ENCODE assay signal across 17 cellular contexts in genomic region chr2:10272464-10272863, GRCh38.
"Had no signal": no experiment of that assay in that cellular context is flagged by ENCODE, and none has a peak within 500 bp of the region (broad histone marks: within the 10 kb centered on the region; RNA-seq: fewer than 3 reads in every experiment).

No MANE protein-coding gene starts in this region.

- H3K27me3 ChIP-seq: neutrophil, sigmoid colon, tibial nerve had no signal

- DNase-seq: activated CD4-positive, alpha-beta T cell treated with anti-CD3 and anti-CD28 coated beads for 36 hours; activated CD4-positive, alpha-beta T cell treated with anti-CD3 and anti-CD28 coated beads, Interleukin-2, amount 50 U/mL, for 48 hours; activated CD8-positive, alpha-beta memory T cell treated with anti-CD3 and anti-CD28 coated beads, Interleukin-2, amount 10 ng/mL, durations not matched to agents 7 days and 5 days; activated naive CD4-positive, alpha-beta T cell treated with anti-CD3 and anti-CD28 coated beads for 36 hours; activated T-cell treated with anti-CD3 and anti-CD28 coated beads, Interleukin-2, amount 50 U/mL, for 1 hour; anterior cingulate cortex; foreskin melanocyte; kidney glomerular epithelial cell; natural killer cell; sigmoid colon; stimulated activated CD4-positive, alpha-beta T cell treated with anti-CD3 and anti-CD28 coated beads, Interleukin-12 subunit alpha, Interleukin-12 subunit beta, amount 100 ng/mL, for 4 hours; stimulated activated CD4-positive, alpha-beta T cell treated with anti-CD3 and anti-CD28 coated beads, Interleukin-1b, Interleukin-23, amount 100 ng/mL, for 48 hours; stimulated activated naive CD8-positive, alpha-beta T cell treated with anti-CD3 and anti-CD28 coated beads, Interleukin-15, Interleukin-2, amounts not matched to agents 100 U/mL and 50 U/mL, for 24 hours had no signal

- H3K36me3 ChIP-seq: neutrophil, sigmoid colon, tibial nerve had no signal

- H3K27ac ChIP-seq: coronary artery, neutrophil, sigmoid colon, tibial nerve had no signal

- FAIRE-seq: endometrium had no signal

- ATAC-seq: activated CD4-positive, alpha-beta T cell treated with anti-CD3 and anti-CD28 coated beads for 36 hours; activated CD8-positive, alpha-beta memory T cell treated with anti-CD3 and anti-CD28 coated beads, Interleukin-2, amount 10 ng/mL, durations not matched to agents 7 days and 5 days; natural killer cell; stimulated activated naive CD8-positive, alpha-beta T cell treated with anti-CD3 and anti-CD28 coated beads, Interleukin-15, Interleukin-2, amounts not matched to agents 100 U/mL and 50 U/mL, for 24 hours had no signal

- H3K4me3 ChIP-seq: coronary artery, sigmoid colon, tibial nerve had no signal

- H3K9me3 ChIP-seq: neutrophil, sigmoid colon, tibial nerve had no signal
